Comparison of ENCODE assay signal across 17 cellular contexts in the genomic region with DNA sequence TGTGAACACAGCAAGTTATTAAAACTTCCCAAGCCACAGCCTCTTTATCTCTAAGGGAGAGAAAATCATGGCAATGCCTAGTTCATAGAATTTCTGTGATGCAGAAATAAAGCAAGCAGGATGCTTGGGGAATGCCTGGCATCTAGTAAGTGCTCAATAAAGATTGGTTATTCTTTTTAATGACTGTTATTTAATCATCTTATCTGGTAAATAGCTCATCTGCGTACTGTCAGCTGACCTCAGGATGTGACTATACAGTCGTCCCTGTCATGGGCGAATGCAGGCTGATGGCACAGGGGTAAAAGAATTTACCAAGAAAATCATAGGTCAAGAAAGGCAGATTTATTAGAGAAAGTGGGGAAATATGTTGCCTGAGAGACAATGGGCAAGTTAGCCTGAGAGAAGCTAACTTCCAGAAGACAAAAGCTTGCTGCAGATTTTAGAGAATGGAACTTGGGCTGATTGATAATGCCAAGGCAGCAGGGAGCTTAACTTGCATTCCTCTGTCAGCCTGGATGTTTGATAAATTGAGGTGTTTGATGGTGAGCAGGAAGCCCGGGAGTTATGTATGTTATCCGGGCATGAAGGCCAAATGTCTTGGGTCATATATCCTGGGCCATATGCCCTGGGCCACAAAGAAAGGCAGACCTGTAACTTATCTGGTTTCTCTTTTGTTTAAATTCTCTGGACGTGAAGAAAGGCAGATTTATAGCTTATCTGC.
DNase-seq lines count a peak whose midpoint lies in the region; ATAC-seq, FAIRE-seq and TF ChIP-seq lines count a peak whose summit lies in the region.
"Had no signal": no experiment of that assay in that cellular context is flagged by ENCODE, and none has a peak within 500 bp of the region (broad histone marks: within the 10 kb centered on the region; RNA-seq: fewer than 3 reads in every experiment).

No MANE protein-coding gene starts in this region.

- TF ChIP-seq CTCF in HEK293 (tag by site-specific recombination; IDR thresholded peaks at IDR 0.05) (no peak), VCaP (conservative IDR thresholded peaks at IDR 0.05) (no peak), brain microvascular endothelial cell (IDR thresholded peaks at IDR 0.05; ENCODE audit: low read depth, low read length, missing control alignments) (no peak), HepG2 (CRISPR knock-in tag; IDR thresholded peaks at IDR 0.05) (no peak)

- FAIRE-seq in HepG2 (lab: Jason Lieb, UNC), result no peak
- FAIRE-seq: islet of Langerhans, K562, pancreas had no signal

- H3K27me3 ChIP-seq in stomach smooth muscle (ENCODE audit: control insufficient read depth in 1 of 2, insufficient read depth in 2 of 2, low read length in 2 of 2) (no peaks in the 10 kb centered on the region), brain microvascular endothelial cell (replicated peaks) (no peaks in the 10 kb centered on the region), HepG2 (ENCODE audit: control insufficient read depth in 1 of 2, insufficient read depth in 2 of 2, low read length in 2 of 2) (peaks cover 0 to 14% of the 10 kb centered on the region in 2 experiments; a peak in 3 of 5 replicates)
- H3K27me3 ChIP-seq: BLaER1, colonic mucosa, pancreas had no signal

- WGBS in HepG2 (ENCODE audit: low lambda C conversion rate), result 34% methylated on average over 6 of the region's 6 CpGs

- H3K36me3 ChIP-seq in HEK293 (ENCODE audit: control insufficient read depth in 2 of 2, insufficient read depth in 1 of 2, low read length in 2 of 2) (no peaks in the 10 kb centered on the region), stomach smooth muscle (ENCODE audit: control insufficient read depth in 2 of 2, insufficient read depth in 2 of 2, low read length in 2 of 2) (no peaks in the 10 kb centered on the region), brain microvascular endothelial cell (replicated peaks) (no peaks in the 10 kb centered on the region), HepG2 (replicated peaks in 1 of 2; ENCODE audit: control insufficient read depth in 1 of 2, insufficient read depth in 2 of 2, low read length in 2 of 2) (no peaks in the 10 kb centered on the region)
- H3K36me3 ChIP-seq: BLaER1, colonic mucosa, heart right ventricle, pancreas had no signal

- DNase-seq in left kidney (ENCODE audit: low read depth, low spot score), result peak; percentile 51
- DNase-seq in brain microvascular endothelial cell, result no peak
- no peak for DNase-seq in HepG2 (ENCODE audit: low spot score)
- DNase-seq in globus pallidus (ENCODE audit: low spot score), result no peak
- DNase-seq: activated effector memory CD4-positive, alpha-beta T cell treated with Interleukin-2 at 50 U/mL for 16 hours; colonic mucosa; heart right ventricle; NCI-H1092; pancreas; T-helper 1 cell had no signal

- no peaks in the 10 kb centered on the region for H4K20me1 ChIP-seq in HepG2 (ENCODE audit: insufficient read depth, low read length)
- H4K20me1 ChIP-seq: BLaER1 had no signal

- H3K9me3 ChIP-seq in HEK293 (ENCODE audit: control insufficient read depth, insufficient read depth, low read depth, low read length) (no peaks in the 10 kb centered on the region), stomach smooth muscle (ENCODE audit: control insufficient read depth in 2 of 2, low read length in 2 of 2) (no peaks in the 10 kb centered on the region), HepG2 (ENCODE audit: low read length) (no peaks in the 10 kb centered on the region)
- H3K9me3 ChIP-seq: BLaER1, colonic mucosa, heart right ventricle, pancreas had no signal

- H3K27ac ChIP-seq in HEK293 (ENCODE audit: extremely low read depth, low read depth, low read length) (no peak overlapping the region), VCaP (peak overlapping the region; percentile 73; the same call in 1 of the 2 replicates), stomach smooth muscle (ENCODE audit: low read length) (peak overlapping the region; percentile 60), brain microvascular endothelial cell (no peak overlapping the region), HepG2 (ENCODE audit: extremely low read length, insufficient read depth, low read length) (no peak overlapping the region)
- H3K27ac ChIP-seq: BLaER1, colonic mucosa, heart right ventricle, pancreas had no signal

- CTCF ChIA-PET in HEK293 (lab: Yijun Ruan, JAX) (no interaction called here), HepG2 (lab: Yijun Ruan, JAX; ENCODE audit: low intra/inter-chr PET ratio, low total read pairs) (no interaction called here)

- TF ChIP-seq RAD21 in HepG2 (CRISPR knock-in tag; IDR thresholded peaks at IDR 0.05), result no peak

- no peak overlapping the region for H3K4me2 ChIP-seq in HepG2 (ENCODE audit: low read depth, low read length)
- H3K4me2 ChIP-seq: BLaER1 had no signal

- TF ChIP-seq EP300 in HepG2 (IDR thresholded peaks at IDR 0.05; ENCODE audit: low read depth in 2 of 2, low read length in 2 of 2), result no peak
- TF ChIP-seq EP300 in HepG2 (CRISPR knock-in tag; IDR thresholded peaks at IDR 0.05; ENCODE audit: borderline replicate concordance), result no peak

- H2AFZ ChIP-seq in HepG2 (ENCODE audit: low read length), result no peak overlapping the region

- H3K79me2 ChIP-seq in HepG2 (ENCODE audit: insufficient read depth, low read length), result no peaks in the 10 kb centered on the region

- peak overlapping the region in 1 of 2 donors; percentile 13 for H3K9ac ChIP-seq in stomach smooth muscle (ENCODE audit: low read length in 2 of 2)
- H3K9ac ChIP-seq in HepG2 (ENCODE audit: insufficient read depth, low read depth, low read length), result no peak overlapping the region
- H3K9ac ChIP-seq: BLaER1 had no signal

- H3K4me1 ChIP-seq in HEK293 (ENCODE audit: control insufficient read depth, insufficient read depth, low read length), result no peaks in the 10 kb centered on the region
- peaks cover 56% of the 10 kb centered on the region for H3K4me1 ChIP-seq in stomach smooth muscle (ENCODE audit: control insufficient read depth, insufficient read depth, low read length)
- no peaks in the 10 kb centered on the region for H3K4me1 ChIP-seq in HepG2 (ENCODE audit: insufficient read depth, low read length)
- H3K4me1 ChIP-seq: colonic mucosa had no signal

- TF ChIP-seq POLR2A in HepG2 (IDR thresholded peaks at IDR 0.05; ENCODE audit: insufficient read depth in 1 of 2, low read depth in 2 of 2, low read length in 2 of 2), result no peak

- intact Hi-C loops in HepG2 (cut with micrococcal nuclease; ENCODE audit: unreplicated experiment), result no loop called here

- in situ Hi-C loops in brain microvascular endothelial cell (cut with HindIII; ENCODE audit: low pct_ligation_motif_present, low sequenced_read_pairs), result no loop called here
- in situ Hi-C loops in HepG2 (cut with HindIII; ENCODE audit: extremely low pct_ligation_motif_present, low pct_unique_long_range_greater_than_20kb), result no loop called here

- H3K4me3 ChIP-seq in HEK293 (ENCODE audit: low read depth, low read length) (no peak overlapping the region), stomach smooth muscle (ENCODE audit: low read length in 2 of 2) (no peak overlapping the region), brain microvascular endothelial cell (ENCODE audit: low read depth, low read length) (no peak overlapping the region), HepG2 (replicated peaks in 1 of 3; ENCODE audit: insufficient read depth in 1 of 3, low read depth in 2 of 3, low read length in 3 of 3) (no peak overlapping the region)
- H3K4me3 ChIP-seq: BLaER1, colonic mucosa, heart right ventricle, K562, pancreas had no signal

- POLR2A ChIA-PET in HEK293 (lab: Yijun Ruan, JAX), result no interaction called here
- POLR2A ChIA-PET in HepG2 (lab: Yijun Ruan, JAX), result no interaction called here

- BruUV-seq in HepG2 (replicated peaks; lab: Mats Ljungman, UMichigan), result no TSS peak

- ATAC-seq in HG02623 (IDR thresholded peaks at IDR 0.05; ENCODE audit: unreplicated experiment) (no peak), HepG2 (no peak)
- ATAC-seq: heart right ventricle, K562, pancreas had no signal

TF ChIP-seq in HEK293, 187 proteins besides CTCF, POLR2A, EP300 and RAD21:
- 0 out of 2 replicates have a peak, but pooled peaks have one; percentile 34 for TF ChIP-seq ZNF664 (tag by site-specific recombination; IDR thresholded peaks at IDR 0.05)
- no peak for TF ChIP-seq ZSCAN16 (tag by site-specific recombination; IDR thresholded peaks at IDR 0.05)
- TF ChIP-seq ZNF585B (tag by site-specific recombination; IDR thresholded peaks at IDR 0.05), result no peak

TF ChIP-seq in HepG2, 621 proteins besides CTCF, POLR2A, EP300 and RAD21:
- no peak for TF ChIP-seq ZBTB21 (CRISPR knock-in tag; IDR thresholded peaks at IDR 0.05)
- TF ChIP-seq AGO1 (IDR thresholded peaks at IDR 0.05; ENCODE audit: low read depth, low read length, poor library complexity, severe bottlenecking), result no peak
- TF ChIP-seq ZNF337 (CRISPR knock-in tag; IDR thresholded peaks at IDR 0.05; ENCODE audit: borderline replicate concordance, low read depth), result no peak
TF ChIP-seq in HepG2: peak in this region for 0.

Comparison
In these comparisons a context has a peak if more than half of its experiments do, and no peak if none do; other contexts are left out.
1. H3K27ac ChIP-seq: peak in VCaP (single experiment) and stomach smooth muscle (single experiment); none in HEK293 (single experiment), brain microvascular endothelial cell (single experiment) and HepG2 (single experiment).